ENCODE assay signal across 20 cellular contexts in the genomic region with DNA sequence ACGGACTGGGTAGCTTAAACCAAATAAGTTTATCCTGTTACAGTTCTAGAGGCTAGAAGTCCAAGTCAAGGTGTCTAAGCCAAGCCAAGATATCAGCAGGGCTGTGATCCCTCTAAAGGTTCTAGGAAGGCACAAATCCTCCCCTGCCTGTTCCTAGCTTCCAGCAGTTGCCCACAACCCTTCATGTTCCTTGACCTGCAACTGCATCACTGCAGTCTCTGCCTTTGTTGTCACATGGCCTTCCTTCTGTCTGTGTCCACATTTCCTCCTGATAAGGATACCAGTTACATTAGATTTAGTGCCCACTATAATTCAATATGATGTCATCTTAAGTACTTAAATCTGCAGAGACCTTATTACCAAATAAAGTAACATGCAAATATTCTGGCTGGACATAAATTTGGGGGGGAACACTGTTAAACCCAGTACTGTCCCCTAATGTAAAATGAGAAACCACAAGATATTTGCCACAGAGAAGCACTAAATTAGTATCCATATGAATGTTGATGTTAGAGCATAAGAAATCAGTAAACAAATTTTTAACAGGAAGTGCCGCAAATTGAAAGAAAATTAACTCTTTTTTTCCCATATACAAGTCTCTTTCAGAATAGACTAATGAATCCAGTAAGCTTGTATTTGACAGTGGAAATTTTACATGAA. TPM values are rescaled to one million over a fixed set of nuclear protein-coding genes. Genes with fewer than 3 reads are reported as not detected.
DNase-seq lines count a peak whose midpoint lies in the region; ATAC-seq and TF ChIP-seq lines count a peak whose summit lies in the region.
"Had no signal": no experiment of that assay in that cellular context is flagged by ENCODE, and none has a peak within 500 bp of the region (broad histone marks: within the 10 kb centered on the region; RNA-seq: fewer than 3 reads in every experiment).

No MANE protein-coding gene starts in this region.

- no peak overlapping the region for H3K4me3 Mint-ChIP-seq in T-helper 2 cell treated with Interferon-gamma antibody and Interleukin-4, amounts not matched to agents 5 μg/mL and 100 μg/mL, for 36 hours
- no peak overlapping the region for H3K4me3 Mint-ChIP-seq in activated T-helper 17 cell treated with anti-CD3 and anti-CD28 coated beads, Interleukin-2, amount 50 U/mL, for 72 hours
- no peak overlapping the region for H3K4me3 Mint-ChIP-seq in natural killer cell

- DNase-seq in T-helper 2 cell treated with Interferon-gamma antibody and Interleukin-4, amounts not matched to agents 5 μg/mL and 100 μg/mL, for 36 hours (ENCODE audit: low spot score), result no peak
- DNase-seq in T-helper 2 cell (no peak), natural killer cell (no peak), NCI-H345 (lab: John Stamatoyannopoulos, UW) (no peak), NCI-H1417 (lab: John Stamatoyannopoulos, UW) (no peak), A172 (ENCODE audit: low spot score) (no peak)
- DNase-seq: DMS53, MM.1S, NCI-H1105, NCI-H187, NCI-H446 treated with DMSO at 0.1 percent for 48 hours, NCI-H748 treated with DMSO at 0.1 percent for 48 hours had no signal

- no peak for TF ChIP-seq CTCF in DOHH2 (IDR thresholded peaks at IDR 0.05; ENCODE audit: low read depth, low read length, poor library complexity, severe bottlenecking)
- TF ChIP-seq CTCF in natural killer cell (IDR thresholded peaks at IDR 0.05), result no peak

- H3K9me3 Mint-ChIP-seq in T-helper 2 cell treated with Interferon-gamma antibody and Interleukin-4, amounts not matched to agents 5 μg/mL and 100 μg/mL, for 36 hours, result no peaks in the 10 kb centered on the region
- H3K9me3 Mint-ChIP-seq in activated T-helper 17 cell treated with anti-CD3 and anti-CD28 coated beads, Interleukin-2, amount 50 U/mL, for 72 hours, result no peaks in the 10 kb centered on the region
- H3K9me3 Mint-ChIP-seq in natural killer cell, result no peaks in the 10 kb centered on the region

- peaks cover 27% of the 10 kb centered on the region for H3K4me1 ChIP-seq in DOHH2 (ENCODE audit: control insufficient read depth, low read length)

- peaks cover 52% of the 10 kb centered on the region for H3K79me2 ChIP-seq in DOHH2 (ENCODE audit: control insufficient read depth, low read length)

- peak overlapping the region; percentile 47 for H3K27ac Mint-ChIP-seq in T-helper 2 cell treated with Interferon-gamma antibody and Interleukin-4, amounts not matched to agents 5 μg/mL and 100 μg/mL, for 36 hours
- H3K27ac Mint-ChIP-seq in activated T-helper 17 cell treated with anti-CD3 and anti-CD28 coated beads, Interleukin-2, amount 50 U/mL, for 72 hours, result peak overlapping the region; percentile 22
- H3K27ac Mint-ChIP-seq in natural killer cell, result peak overlapping the region; percentile 26 to 81

- H3K27me3 Mint-ChIP-seq in T-helper 2 cell treated with Interferon-gamma antibody and Interleukin-4, amounts not matched to agents 5 μg/mL and 100 μg/mL, for 36 hours (ENCODE audit: low read depth), result no peaks in the 10 kb centered on the region
- H3K27me3 Mint-ChIP-seq in activated T-helper 17 cell treated with anti-CD3 and anti-CD28 coated beads, Interleukin-2, amount 50 U/mL, for 72 hours, result no peaks in the 10 kb centered on the region
- H3K27me3 Mint-ChIP-seq in natural killer cell (ENCODE audit: low read depth in 2 of 2), result no peaks in the 10 kb centered on the region

- ATAC-seq in activated T-helper 17 cell treated with anti-CD3 and anti-CD28 coated beads, Interleukin-2, amount 50 U/mL, for 72 hours (replicated peaks), result no peak
- no peak for ATAC-seq in natural killer cell

- no peak overlapping the region for H3K4me3 ChIP-seq in DOHH2 (ENCODE audit: low read length)
- H3K4me3 ChIP-seq: BLaER1 had no signal

- peaks cover 54% of the 10 kb centered on the region for H3K36me3 Mint-ChIP-seq in T-helper 2 cell treated with Interferon-gamma antibody and Interleukin-4, amounts not matched to agents 5 μg/mL and 100 μg/mL, for 36 hours (ENCODE audit: low read depth)
- H3K36me3 Mint-ChIP-seq in activated T-helper 17 cell treated with anti-CD3 and anti-CD28 coated beads, Interleukin-2, amount 50 U/mL, for 72 hours (ENCODE audit: low read depth), result peaks cover 86% of the 10 kb centered on the region
- peaks cover 26% of the 10 kb centered on the region for H3K36me3 Mint-ChIP-seq in natural killer cell

- 0 out of 2 replicates have a peak overlapping the region, but pooled peaks have one; percentile 1 for H3K4me2 ChIP-seq in DOHH2 (ENCODE audit: low read length)
- H3K4me2 ChIP-seq: BLaER1, KMS-11 had no signal

- H4K20me1 ChIP-seq in DOHH2 (ENCODE audit: control insufficient read depth, insufficient read depth, low read depth, low read length), result no peaks in the 10 kb centered on the region

- peaks cover 4% of the 10 kb centered on the region; the same call in 1 of the 2 replicates for H3F3A ChIP-seq in DOHH2 (ENCODE audit: control insufficient read depth, insufficient read depth)

- H3K9me2 ChIP-seq in DOHH2 (replicated peaks; ENCODE audit: control insufficient read depth, low read length), result no peaks in the 10 kb centered on the region

- H3K27me3 ChIP-seq in DOHH2 (ENCODE audit: control insufficient read depth, low read length), result no peaks in the 10 kb centered on the region
- H3K27me3 ChIP-seq: BLaER1 had no signal

- intact Hi-C loops in natural killer cell (cut with micrococcal nuclease), result no loop called here

- no peaks in the 10 kb centered on the region for H3K9me3 ChIP-seq in DOHH2 (ENCODE audit: control insufficient read depth, insufficient read depth, low read length)
- H3K9me3 ChIP-seq: BLaER1 had no signal

- peaks cover 74% of the 10 kb centered on the region for H3K36me3 ChIP-seq in DOHH2 (ENCODE audit: control insufficient read depth, low read length)

- no peak overlapping the region for H3K27ac ChIP-seq in DOHH2 (ENCODE audit: low read depth, low read length)
- H3K27ac ChIP-seq: 22Rv1, BLaER1, KMS-11 had no signal

- peaks cover 43% of the 10 kb centered on the region for H3K4me1 Mint-ChIP-seq in T-helper 2 cell treated with Interferon-gamma antibody and Interleukin-4, amounts not matched to agents 5 μg/mL and 100 μg/mL, for 36 hours (ENCODE audit: low read depth)
- peaks cover 11% of the 10 kb centered on the region for H3K4me1 Mint-ChIP-seq in activated T-helper 17 cell treated with anti-CD3 and anti-CD28 coated beads, Interleukin-2, amount 50 U/mL, for 72 hours
- H3K4me1 Mint-ChIP-seq in natural killer cell, result peaks cover 22 to 31% of the 10 kb centered on the region in 2 donors

RNA-seq across cellular contexts. Expression of gene UQCRC2, which starts 4.7 kb away (rescaled TPM):
- 100 to 1,000 TPM; 202 to 322 TPM for total RNA-seq in activated T-helper 17 cell treated with anti-CD3 and anti-CD28 coated beads, Interleukin-2, amount 50 U/mL, for 72 hours
- total RNA-seq in natural killer cell, result 100 to 1,000 TPM; 162 to 177 (median 177) TPM
- total RNA-seq in A172 (2014; rRNA removed; shearing (Covaris generic)), result 79.5 and 109 TPM in 2 replicates

RNA-seq across cellular contexts. Expression of gene PDZD9, which starts 43.1 kb away (rescaled TPM):
- not detected for total RNA-seq in activated T-helper 17 cell treated with anti-CD3 and anti-CD28 coated beads, Interleukin-2, amount 50 U/mL, for 72 hours
- total RNA-seq in natural killer cell, result not detected
- total RNA-seq in A172 (2014; rRNA removed; shearing (Covaris generic)), result 2.3 and 2.9 TPM in 2 replicates
- total RNA-seq: G401, H1, PC-3 had no signal

RNA-seq across cellular contexts. Expression of gene MOSMO, which starts 50.1 kb away (rescaled TPM):
- total RNA-seq in activated T-helper 17 cell treated with anti-CD3 and anti-CD28 coated beads, Interleukin-2, amount 50 U/mL, for 72 hours, result 10 to 100 TPM; 10.9 to 14.2 TPM
- total RNA-seq in natural killer cell, result 10 to 100 TPM in 1 of 3 donors, 1 to 10 TPM in 2; 8.6 to 10.3 (median 9.3) TPM
- total RNA-seq in A172 (2014; rRNA removed; shearing (Covaris generic)), result 7.6 and 9.7 TPM in 2 replicates
